ENCODE assay signal across 28 cellular contexts in genomic region chr4:29128810-29129209, GRCh38.
"Had no signal": no experiment of that assay in that cellular context is flagged by ENCODE, and none has a peak within 500 bp of the region (broad histone marks: within the 10 kb centered on the region; RNA-seq: fewer than 3 reads in every experiment).

No MANE protein-coding gene starts in this region.

- ATAC-seq: effector memory CD8-positive, alpha-beta T cell; esophagus mucosa; foreskin keratinocyte; gastrocnemius medialis; gastroesophageal sphincter; heart left ventricle; heart right ventricle had no signal

- H3K36me3 ChIP-seq: colonic mucosa, esophagus muscularis mucosa, esophagus squamous epithelium, gastrocnemius medialis, gastroesophageal sphincter, heart left ventricle, heart right ventricle had no signal

- DNase-seq: colonic mucosa; cortex of kidney; dermis blood vessel endothelial cell; dorsolateral prefrontal cortex; effector CD4-positive, alpha-beta T cell; effector CD8-positive, alpha-beta T cell; effector memory CD4-positive, alpha-beta T cell; effector memory CD8-positive, alpha-beta T cell; endodermal cell; erythroblast; esophagus squamous epithelium; foreskin fibroblast; foreskin keratinocyte; foreskin melanocyte; gastrocnemius medialis; glutamatergic neuron; head of caudate nucleus; heart left ventricle; heart right ventricle had no signal

- H3K4me1 ChIP-seq: colonic mucosa, esophagus muscularis mucosa, esophagus squamous epithelium, foreskin keratinocyte, gastrocnemius medialis, gastroesophageal sphincter, heart left ventricle, heart right ventricle had no signal

- H3K27ac ChIP-seq: colonic mucosa, coronary artery, dorsolateral prefrontal cortex, epithelial cell of prostate, esophagus muscularis mucosa, esophagus squamous epithelium, foreskin keratinocyte, gastrocnemius medialis, gastroesophageal sphincter, heart left ventricle, heart right ventricle had no signal

- H3K4me3 ChIP-seq: colonic mucosa, coronary artery, dorsolateral prefrontal cortex, esophagus muscularis mucosa, esophagus squamous epithelium, gastrocnemius medialis, gastroesophageal sphincter, heart left ventricle, heart right ventricle had no signal

- H3K9me3 ChIP-seq: colonic mucosa, esophagus muscularis mucosa, esophagus squamous epithelium, gastrocnemius medialis, gastroesophageal sphincter had no signal

- H3K27me3 ChIP-seq: colonic mucosa, dorsolateral prefrontal cortex, esophagus muscularis mucosa, esophagus squamous epithelium, foreskin keratinocyte, gastrocnemius medialis, gastroesophageal sphincter, heart left ventricle, heart right ventricle had no signal

- FAIRE-seq: colon, endometrium, endothelial cell of umbilical vein, frontal cortex had no signal
